ENCODE assay signal across 4 cellular contexts in the genomic region with DNA sequence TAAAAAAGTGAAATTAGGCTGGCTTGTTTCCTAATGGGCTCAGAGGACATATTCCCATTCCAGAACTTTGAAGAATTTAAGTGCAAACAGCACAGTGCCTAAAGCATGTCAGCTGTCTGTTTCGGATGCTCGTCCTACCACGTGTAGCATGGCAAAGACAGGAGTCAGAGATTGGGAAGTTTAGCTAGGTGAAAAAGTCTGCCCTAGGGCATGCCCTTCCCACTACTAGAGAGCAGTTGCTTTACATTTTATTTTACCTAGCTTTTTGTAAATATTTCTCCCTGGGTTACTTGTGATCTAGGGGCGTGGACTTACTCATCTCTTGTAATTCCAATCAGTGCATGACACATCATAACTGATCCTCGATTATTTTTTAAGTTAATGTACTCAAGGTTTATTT.
"Had no signal": no experiment of that assay in that cellular context is flagged by ENCODE, and none has a peak within 500 bp of the region (broad histone marks: within the 10 kb centered on the region; RNA-seq: fewer than 3 reads in every experiment).

No MANE protein-coding gene starts in this region.

- H2AFZ ChIP-seq: GM23338 had no signal

- H3K4me3 ChIP-seq: GM23338 had no signal

- DNase-seq: H9, HCEC 1CT had no signal

- H3K4me3 Mint-ChIP-seq: GM23338, H9, IgD-negative memory B cell had no signal

- ATAC-seq: GM23338 had no signal

- H3K27ac Mint-ChIP-seq: GM23338, H9, IgD-negative memory B cell had no signal

- H3K27me3 Mint-ChIP-seq: IgD-negative memory B cell had no signal

- H3K4me2 ChIP-seq: GM23338 had no signal
